ENCODE assay signal across 24 cellular contexts in the genomic region with DNA sequence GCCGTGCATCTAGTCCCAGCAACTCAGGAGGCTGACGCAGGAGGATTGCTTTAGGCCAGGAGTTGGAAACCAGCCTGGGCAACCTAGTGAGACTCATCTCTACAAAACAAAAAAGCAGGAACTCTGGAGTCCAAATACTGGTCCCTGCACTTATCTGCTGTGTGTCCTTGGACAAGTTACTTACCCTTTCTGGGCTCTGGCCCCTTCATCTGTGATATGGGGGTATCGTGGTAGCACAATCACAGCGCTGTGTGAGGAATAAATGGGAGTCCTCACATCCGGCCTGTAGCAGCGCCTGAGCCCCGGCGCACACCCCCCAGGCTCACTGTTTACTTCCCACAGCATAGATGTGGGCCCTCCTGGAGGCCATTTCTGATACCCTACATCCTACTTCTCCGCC. TPM values are rescaled to one million over a fixed set of nuclear protein-coding genes. Genes with fewer than 3 reads are reported as not detected.
DNase-seq lines count a peak whose midpoint lies in the region; ATAC-seq and TF ChIP-seq lines count a peak whose summit lies in the region.
"Had no signal": no experiment of that assay in that cellular context is flagged by ENCODE, and none has a peak within 500 bp of the region (broad histone marks: within the 10 kb centered on the region; RNA-seq: fewer than 3 reads in every experiment).

No MANE protein-coding gene starts in this region.

- H3K9me3 ChIP-seq in HEK293 (ENCODE audit: control insufficient read depth, insufficient read depth, low read depth, low read length) (no peaks in the 10 kb centered on the region), WERI-Rb-1 (ENCODE audit: severe bottlenecking) (no peaks in the 10 kb centered on the region), mesodermal cell (ENCODE audit: control insufficient read depth, low read length) (no peaks in the 10 kb centered on the region), spleen (no peaks in the 10 kb centered on the region)
- H3K9me3 ChIP-seq: colonic mucosa, gastrocnemius medialis, transverse colon had no signal

- CTCF ChIA-PET in HEK293 (lab: Yijun Ruan, JAX) = interaction anchor here (0.7 to 1.5 kb wide), 4 partner anchors 9 to 38 kb away, joined by 3 to 6 read pairs (median 4); no protein-coding TSS in a partner anchor

- intact Hi-C loops in spleen (cut with DNase I; ENCODE audit: low total_unique reads) = no loop called here

- H3K4me1 ChIP-seq in HEK293 (ENCODE audit: control insufficient read depth, insufficient read depth, low read length) = peaks cover 13% of the 10 kb centered on the region
- H3K4me1 ChIP-seq in mesodermal cell (ENCODE audit: control insufficient read depth, insufficient read depth, low read length, poor library complexity, severe bottlenecking) = peaks cover 46% of the 10 kb centered on the region
- peaks cover 15 to 69% (median 40%) of the 10 kb centered on the region in 6 donors for H3K4me1 ChIP-seq in spleen

- DNase-seq in WERI-Rb-1 = no peak
- DNase-seq in spleen = no peak
- no peak for DNase-seq in GM20000 (ENCODE audit: low spot score)
- DNase-seq in NCI-H2196 treated with DMSO at 0.1 percent for 48 hours (lab: John Stamatoyannopoulos, UW; ENCODE audit: unreplicated experiment) = no peak
- DNase-seq in stimulated activated naive CD8-positive, alpha-beta T cell treated with anti-CD3 and anti-CD28 coated beads, Interleukin-15, Interleukin-2, amounts not matched to agents 100 U/mL and 50 U/mL, for 24 hours = no peak
- DNase-seq: activated CD4-positive, alpha-beta T cell treated with anti-CD3 and anti-CD28 coated beads, Interleukin-2, amount 10 ng/mL, durations not matched to agents 24 days and 14 days; activated gamma-delta T cell treated with Interleukin-2 at 50 U/mL for 16 hours; activated T-cell treated with anti-CD3 and anti-CD28 coated beads, Interleukin-2, amount 50 U/mL, for 4 hours; CD4-positive, CD25-positive, alpha-beta regulatory T cell; colonic mucosa; gastrocnemius medialis; left cardiac atrium; NCI-H1694 treated with DMSO at 0.1 percent for 48 hours; NCI-H526; nucleus accumbens; PC-9; SHP77; small intestine; stimulated activated CD4-positive, alpha-beta T cell treated with anti-CD3 and anti-CD28 coated beads, Interleukin-2, amount 100 ng/mL, for 24 hours; transverse colon had no signal

- WGBS in mesodermal cell (ENCODE audit: insufficient coverage in 2 of 2), 2 experiments = 89 to 91% methylated on average over 7 to 9 of the region's 9 CpGs
- 80 to 91% (median 90%) methylated on average over 9 of the region's 9 CpGs for WGBS in spleen, 5 donors

- H3K36me3 ChIP-seq in HEK293 (ENCODE audit: control insufficient read depth in 2 of 2, insufficient read depth in 1 of 2, low read length in 2 of 2) (no peaks in the 10 kb centered on the region), WERI-Rb-1 (no peaks in the 10 kb centered on the region), mesodermal cell (ENCODE audit: control insufficient read depth, insufficient read depth, low read length) (no peaks in the 10 kb centered on the region), spleen (no peaks in the 10 kb centered on the region)
- H3K36me3 ChIP-seq: colonic mucosa, gastrocnemius medialis, transverse colon had no signal

- POLR2A ChIA-PET in HEK293 (lab: Yijun Ruan, JAX) = interaction anchor here (1.5 kb wide), 1 partner anchor 44 kb away, joined by 5 read pairs; a partner anchor contains a TSS

- no peak for TF ChIP-seq CTCF in HEK293 (tag by site-specific recombination; IDR thresholded peaks at IDR 0.05)
- TF ChIP-seq CTCF in WERI-Rb-1 (IDR thresholded peaks at IDR 0.05; ENCODE audit: low read depth, low read length) = no peak
- TF ChIP-seq CTCF in spleen (IDR thresholded peaks at IDR 0.05 in 8 of 11, conservative IDR thresholded peaks at IDR 0.05 in 3 of 11) = no peak
- no peak for TF ChIP-seq CTCF in GM20000 (IDR thresholded peaks at IDR 0.05; ENCODE audit: extremely low read depth, missing control alignments)

- TF ChIP-seq POLR2A in spleen (IDR thresholded peaks at IDR 0.05) = no peak

- H3K27me3 ChIP-seq in WERI-Rb-1 (ENCODE audit: insufficient read depth, low read depth, severe bottlenecking) (no peaks in the 10 kb centered on the region), spleen (replicated peaks in 1 of 7) (no peaks in the 10 kb centered on the region)
- H3K27me3 ChIP-seq: colonic mucosa, gastrocnemius medialis, hepatocyte, transverse colon had no signal

- no peak for ATAC-seq in stimulated activated naive CD8-positive, alpha-beta T cell treated with anti-CD3 and anti-CD28 coated beads, Interleukin-15, Interleukin-2, amounts not matched to agents 100 U/mL and 50 U/mL, for 24 hours
- ATAC-seq: activated T-cell treated with anti-CD3 and anti-CD28 coated beads, Interleukin-2, amount 50 U/mL, for 4 hours; gastrocnemius medialis; GM12878; left cardiac atrium had no signal

- no peak overlapping the region for H3K4me3 ChIP-seq in HEK293 (ENCODE audit: low read depth, low read length)
- no peak overlapping the region for H3K4me3 ChIP-seq in WERI-Rb-1 (ENCODE audit: low read depth, low read length)
- H3K4me3 ChIP-seq in mesodermal cell (ENCODE audit: extremely low read depth, insufficient read depth, low read length, poor library complexity, severe bottlenecking) = no peak overlapping the region
- no peak overlapping the region for H3K4me3 ChIP-seq in spleen
- H3K4me3 ChIP-seq: colonic mucosa, gastrocnemius medialis, GM12878, hepatocyte, PC-9, transverse colon had no signal

- H3K27ac ChIP-seq in HEK293 (ENCODE audit: extremely low read depth, low read depth, low read length) (no peak overlapping the region), WERI-Rb-1 (peak overlapping the region; percentile 45), mesodermal cell (ENCODE audit: low read depth, low read length, severe bottlenecking) (peak overlapping the region; percentile 83), spleen (peak overlapping the region in 7 of 8 donors; percentile 1 to 83 (median 65))
- H3K27ac ChIP-seq: gastrocnemius medialis, PC-9 had no signal

TF ChIP-seq in HEK293, 187 proteins besides CTCF, POLR2A, EP300 and RAD21:
- TF ChIP-seq ZNF776 (tag by site-specific recombination; IDR thresholded peaks at IDR 0.05; ENCODE audit: borderline replicate concordance) = no peak
- TF ChIP-seq ZNF768 (tag by site-specific recombination; IDR thresholded peaks at IDR 0.05) = peak; percentile 78; the same call in 1 of the 2 replicates

RNA-seq across cellular contexts. Expression of a gene that starts 44.2 kb away (rescaled TPM):
- polyA plus RNA-seq in mesodermal cell (2013, experiment 1 of 2) = 360 TPM
- polyA plus RNA-seq in mesodermal cell (2013, experiment 2 of 2) = 289 TPM
- total RNA-seq in spleen = 1,000 to 10,000 TPM in 4 of 7 donors, 100 to 1,000 TPM in 3; 575 to 1,376 (median 1,013) TPM
- 100 to 1,000 TPM in 1 of 3 donors, 10 to 100 TPM in 2; 59.8 to 166 (median 71.1) TPM for polyA plus RNA-seq in spleen

RNA-seq across cellular contexts. Expression of a gene that starts 49.5 kb away (rescaled TPM):
- 68.8 TPM for polyA plus RNA-seq in mesodermal cell (2013, experiment 1 of 2)
- polyA plus RNA-seq in mesodermal cell (2013, experiment 2 of 2) = 64.2 TPM
- 10 to 100 TPM; 52.6 to 87.1 (median 64.6) TPM for total RNA-seq in spleen
- polyA plus RNA-seq in spleen = 100 to 1,000 TPM in 1 of 3 donors, 10 to 100 TPM in 2; 70.5 to 105 (median 90.1) TPM
